1 cellular context compared by ENCODE assay signal in the genomic region with DNA sequence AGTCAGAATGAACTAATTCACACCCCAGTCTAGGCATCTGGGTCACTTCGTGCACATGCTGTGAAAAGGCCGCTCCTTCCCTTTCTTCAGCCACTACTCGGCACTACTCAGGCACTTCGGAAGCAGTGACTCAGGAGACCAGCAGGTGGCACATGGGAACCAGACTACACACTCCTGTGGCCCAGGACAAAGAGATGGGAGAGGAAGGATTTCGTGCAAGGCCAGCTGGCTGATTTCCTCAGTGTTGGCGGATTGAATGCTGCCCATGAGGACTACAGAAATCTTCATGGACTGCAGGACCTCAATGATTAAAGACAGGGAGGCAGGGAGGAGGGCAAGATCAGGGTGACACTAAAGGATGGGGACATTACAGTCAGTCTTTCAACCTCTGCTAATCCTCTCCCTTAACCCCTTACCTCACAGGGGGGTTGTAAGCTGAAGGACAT.
TF ChIP-seq lines count a peak whose summit lies in the region.

No MANE protein-coding gene starts in this region.

TF ChIP-seq in GM12878, 131 proteins besides CTCF, POLR2A, EP300 and RAD21 (continued from another document and continues in another):
- TF ChIP-seq, protein P1, sequence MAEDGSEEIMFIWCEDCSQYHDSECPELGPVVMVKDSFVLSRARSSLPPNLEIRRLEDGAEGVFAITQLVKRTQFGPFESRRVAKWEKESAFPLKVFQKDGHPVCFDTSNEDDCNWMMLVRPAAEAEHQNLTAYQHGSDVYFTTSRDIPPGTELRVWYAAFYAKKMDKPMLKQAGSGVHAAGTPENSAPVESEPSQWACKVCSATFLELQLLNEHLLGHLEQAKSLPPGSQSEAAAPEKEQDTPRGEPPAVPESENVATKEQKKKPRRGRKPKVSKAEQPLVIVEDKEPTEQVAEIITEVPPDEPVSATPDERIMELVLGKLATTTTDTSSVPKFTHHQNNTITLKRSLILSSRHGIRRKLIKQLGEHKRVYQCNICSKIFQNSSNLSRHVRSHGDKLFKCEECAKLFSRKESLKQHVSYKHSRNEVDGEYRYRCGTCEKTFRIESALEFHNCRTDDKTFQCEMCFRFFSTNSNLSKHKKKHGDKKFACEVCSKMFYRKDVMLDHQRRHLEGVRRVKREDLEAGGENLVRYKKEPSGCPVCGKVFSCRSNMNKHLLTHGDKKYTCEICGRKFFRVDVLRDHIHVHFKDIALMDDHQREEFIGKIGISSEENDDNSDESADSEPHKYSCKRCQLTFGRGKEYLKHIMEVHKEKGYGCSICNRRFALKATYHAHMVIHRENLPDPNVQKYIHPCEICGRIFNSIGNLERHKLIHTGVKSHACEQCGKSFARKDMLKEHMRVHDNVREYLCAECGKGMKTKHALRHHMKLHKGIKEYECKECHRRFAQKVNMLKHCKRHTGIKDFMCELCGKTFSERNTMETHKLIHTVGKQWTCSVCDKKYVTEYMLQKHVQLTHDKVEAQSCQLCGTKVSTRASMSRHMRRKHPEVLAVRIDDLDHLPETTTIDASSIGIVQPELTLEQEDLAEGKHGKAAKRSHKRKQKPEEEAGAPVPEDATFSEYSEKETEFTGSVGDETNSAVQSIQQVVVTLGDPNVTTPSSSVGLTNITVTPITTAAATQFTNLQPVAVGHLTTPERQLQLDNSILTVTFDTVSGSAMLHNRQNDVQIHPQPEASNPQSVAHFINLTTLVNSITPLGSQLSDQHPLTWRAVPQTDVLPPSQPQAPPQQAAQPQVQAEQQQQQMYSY (CRISPR knock-in tag; IDR thresholded peaks at IDR 0.05), result no peak
- TF ChIP-seq RELA (IDR thresholded peaks at IDR 0.05; ENCODE audit: borderline replicate concordance, partially characterized antibody) (peak; percentile 65), GATAD2B (conservative IDR thresholded peaks at IDR 0.05; ENCODE audit: low read depth) (peak; percentile 49; the same call in 1 of the 2 replicates), KDM1A (IDR thresholded peaks at IDR 0.05; ENCODE audit: borderline replicate concordance) (no peak), JUNB (IDR thresholded peaks at IDR 0.05) (no peak), CBX5 (IDR thresholded peaks at IDR 0.05; ENCODE audit: low read depth) (peak; percentile 71; the same call in 1 of the 2 replicates), POU2F2 (IDR thresholded peaks at IDR 0.05; ENCODE audit: borderline replicate concordance, low read depth, low read length) (peak; percentile 70; the same call in 1 of the 3 replicates), NRF1 (conservative IDR thresholded peaks at IDR 0.05; ENCODE audit: low read depth, low read length) (no peak), ZNF207 (IDR thresholded peaks at IDR 0.05; ENCODE audit: borderline replicate concordance) (no peak), ZBED1 (IDR thresholded peaks at IDR 0.05; ENCODE audit: borderline replicate concordance) (peak; percentile 39; the same call in 1 of the 2 replicates), PML (IDR thresholded peaks at IDR 0.05; ENCODE audit: low read length) (no peak), SPI1 (IDR thresholded peaks at IDR 0.05; ENCODE audit: borderline replicate concordance, insufficient read depth, low read depth, low read length) (peak; percentile 18; the same call in 1 of the 2 replicates), BCL11A (IDR thresholded peaks at IDR 0.05; ENCODE audit: low read depth, low read length) (0 out of 2 replicates have a peak, but pooled peaks have one; percentile 11), KAT2A (conservative IDR thresholded peaks at IDR 0.05; ENCODE audit: control insufficient read depth, low read depth, low read length) (no peak), FOXM1 (IDR thresholded peaks at IDR 0.05; ENCODE audit: low read depth, low read length) (peak; percentile 70), NFXL1 (IDR thresholded peaks at IDR 0.05; ENCODE audit: borderline replicate concordance) (no peak), IKZF2 (IDR thresholded peaks at IDR 0.05) (peak; percentile 78 to 83), CBX3 (IDR thresholded peaks at IDR 0.05; ENCODE audit: borderline replicate concordance, low read depth) (no peak), RAD51 (IDR thresholded peaks at IDR 0.05) (no peak), ZSCAN29 (IDR thresholded peaks at IDR 0.05) (no peak), MEF2A (IDR thresholded peaks at IDR 0.05; ENCODE audit: insufficient read depth, low read depth, low read length) (0 out of 2 replicates have a peak, but pooled peaks have one; percentile 53), EZH2 (IDR thresholded peaks at IDR 0.05; ENCODE audit: borderline replicate concordance, control insufficient read depth, low read depth, low read length) (no peak), WRNIP1 (IDR thresholded peaks at IDR 0.05; ENCODE audit: borderline replicate concordance, low read depth, low read length) (0 out of 2 replicates have a peak, but pooled peaks have one; percentile 56), ESRRA (IDR thresholded peaks at IDR 0.05; ENCODE audit: low read length) (no peak), CREB1 (IDR thresholded peaks at IDR 0.05; ENCODE audit: low read depth) (0 out of 2 replicates have a peak, but pooled peaks have one; percentile 31)
- TF ChIP-seq, protein P2, sequence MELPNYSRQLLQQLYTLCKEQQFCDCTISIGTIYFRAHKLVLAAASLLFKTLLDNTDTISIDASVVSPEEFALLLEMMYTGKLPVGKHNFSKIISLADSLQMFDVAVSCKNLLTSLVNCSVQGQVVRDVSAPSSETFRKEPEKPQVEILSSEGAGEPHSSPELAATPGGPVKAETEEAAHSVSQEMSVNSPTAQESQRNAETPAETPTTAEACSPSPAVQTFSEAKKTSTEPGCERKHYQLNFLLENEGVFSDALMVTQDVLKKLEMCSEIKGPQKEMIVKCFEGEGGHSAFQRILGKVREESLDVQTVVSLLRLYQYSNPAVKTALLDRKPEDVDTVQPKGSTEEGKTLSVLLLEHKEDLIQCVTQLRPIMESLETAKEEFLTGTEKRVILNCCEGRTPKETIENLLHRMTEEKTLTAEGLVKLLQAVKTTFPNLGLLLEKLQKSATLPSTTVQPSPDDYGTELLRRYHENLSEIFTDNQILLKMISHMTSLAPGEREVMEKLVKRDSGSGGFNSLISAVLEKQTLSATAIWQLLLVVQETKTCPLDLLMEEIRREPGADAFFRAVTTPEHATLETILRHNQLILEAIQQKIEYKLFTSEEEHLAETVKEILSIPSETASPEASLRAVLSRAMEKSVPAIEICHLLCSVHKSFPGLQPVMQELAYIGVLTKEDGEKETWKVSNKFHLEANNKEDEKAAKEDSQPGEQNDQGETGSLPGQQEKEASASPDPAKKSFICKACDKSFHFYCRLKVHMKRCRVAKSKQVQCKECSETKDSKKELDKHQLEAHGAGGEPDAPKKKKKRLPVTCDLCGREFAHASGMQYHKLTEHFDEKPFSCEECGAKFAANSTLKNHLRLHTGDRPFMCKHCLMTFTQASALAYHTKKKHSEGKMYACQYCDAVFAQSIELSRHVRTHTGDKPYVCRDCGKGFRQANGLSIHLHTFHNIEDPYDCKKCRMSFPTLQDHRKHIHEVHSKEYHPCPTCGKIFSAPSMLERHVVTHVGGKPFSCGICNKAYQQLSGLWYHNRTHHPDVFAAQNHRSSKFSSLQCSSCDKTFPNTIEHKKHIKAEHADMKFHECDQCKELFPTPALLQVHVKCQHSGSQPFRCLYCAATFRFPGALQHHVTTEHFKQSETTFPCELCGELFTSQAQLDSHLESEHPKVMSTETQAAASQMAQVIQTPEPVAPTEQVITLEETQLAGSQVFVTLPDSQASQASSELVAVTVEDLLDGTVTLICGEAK (IDR thresholded peaks at IDR 0.05; ENCODE audit: borderline replicate concordance), result no peak
- TF ChIP-seq, protein P3, sequence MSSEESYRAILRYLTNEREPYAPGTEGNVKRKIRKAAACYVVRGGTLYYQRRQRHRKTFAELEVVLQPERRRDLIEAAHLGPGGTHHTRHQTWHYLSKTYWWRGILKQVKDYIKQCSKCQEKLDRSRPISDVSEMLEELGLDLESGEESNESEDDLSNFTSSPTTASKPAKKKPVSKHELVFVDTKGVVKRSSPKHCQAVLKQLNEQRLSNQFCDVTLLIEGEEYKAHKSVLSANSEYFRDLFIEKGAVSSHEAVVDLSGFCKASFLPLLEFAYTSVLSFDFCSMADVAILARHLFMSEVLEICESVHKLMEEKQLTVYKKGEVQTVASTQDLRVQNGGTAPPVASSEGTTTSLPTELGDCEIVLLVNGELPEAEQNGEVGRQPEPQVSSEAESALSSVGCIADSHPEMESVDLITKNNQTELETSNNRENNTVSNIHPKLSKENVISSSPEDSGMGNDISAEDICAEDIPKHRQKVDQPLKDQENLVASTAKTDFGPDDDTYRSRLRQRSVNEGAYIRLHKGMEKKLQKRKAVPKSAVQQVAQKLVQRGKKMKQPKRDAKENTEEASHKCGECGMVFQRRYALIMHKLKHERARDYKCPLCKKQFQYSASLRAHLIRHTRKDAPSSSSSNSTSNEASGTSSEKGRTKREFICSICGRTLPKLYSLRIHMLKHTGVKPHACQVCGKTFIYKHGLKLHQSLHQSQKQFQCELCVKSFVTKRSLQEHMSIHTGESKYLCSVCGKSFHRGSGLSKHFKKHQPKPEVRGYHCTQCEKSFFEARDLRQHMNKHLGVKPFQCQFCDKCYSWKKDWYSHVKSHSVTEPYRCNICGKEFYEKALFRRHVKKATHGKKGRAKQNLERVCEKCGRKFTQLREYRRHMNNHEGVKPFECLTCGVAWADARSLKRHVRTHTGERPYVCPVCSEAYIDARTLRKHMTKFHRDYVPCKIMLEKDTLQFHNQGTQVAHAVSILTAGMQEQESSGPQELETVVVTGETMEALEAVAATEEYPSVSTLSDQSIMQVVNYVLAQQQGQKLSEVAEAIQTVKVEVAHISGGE (CRISPR knock-in tag; IDR thresholded peaks at IDR 0.05), result no peak
- TF ChIP-seq, protein P4, sequence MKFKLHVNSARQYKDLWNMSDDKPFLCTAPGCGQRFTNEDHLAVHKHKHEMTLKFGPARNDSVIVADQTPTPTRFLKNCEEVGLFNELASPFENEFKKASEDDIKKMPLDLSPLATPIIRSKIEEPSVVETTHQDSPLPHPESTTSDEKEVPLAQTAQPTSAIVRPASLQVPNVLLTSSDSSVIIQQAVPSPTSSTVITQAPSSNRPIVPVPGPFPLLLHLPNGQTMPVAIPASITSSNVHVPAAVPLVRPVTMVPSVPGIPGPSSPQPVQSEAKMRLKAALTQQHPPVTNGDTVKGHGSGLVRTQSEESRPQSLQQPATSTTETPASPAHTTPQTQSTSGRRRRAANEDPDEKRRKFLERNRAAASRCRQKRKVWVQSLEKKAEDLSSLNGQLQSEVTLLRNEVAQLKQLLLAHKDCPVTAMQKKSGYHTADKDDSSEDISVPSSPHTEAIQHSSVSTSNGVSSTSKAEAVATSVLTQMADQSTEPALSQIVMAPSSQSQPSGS (IDR thresholded peaks at IDR 0.05; ENCODE audit: low read length), result no peak
- TF ChIP-seq, protein P5, sequence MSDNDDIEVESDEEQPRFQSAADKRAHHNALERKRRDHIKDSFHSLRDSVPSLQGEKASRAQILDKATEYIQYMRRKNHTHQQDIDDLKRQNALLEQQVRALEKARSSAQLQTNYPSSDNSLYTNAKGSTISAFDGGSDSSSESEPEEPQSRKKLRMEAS (IDR thresholded peaks at IDR 0.05; ENCODE audit: low read depth, low read length), result no peak
- TF ChIP-seq, protein P6, sequence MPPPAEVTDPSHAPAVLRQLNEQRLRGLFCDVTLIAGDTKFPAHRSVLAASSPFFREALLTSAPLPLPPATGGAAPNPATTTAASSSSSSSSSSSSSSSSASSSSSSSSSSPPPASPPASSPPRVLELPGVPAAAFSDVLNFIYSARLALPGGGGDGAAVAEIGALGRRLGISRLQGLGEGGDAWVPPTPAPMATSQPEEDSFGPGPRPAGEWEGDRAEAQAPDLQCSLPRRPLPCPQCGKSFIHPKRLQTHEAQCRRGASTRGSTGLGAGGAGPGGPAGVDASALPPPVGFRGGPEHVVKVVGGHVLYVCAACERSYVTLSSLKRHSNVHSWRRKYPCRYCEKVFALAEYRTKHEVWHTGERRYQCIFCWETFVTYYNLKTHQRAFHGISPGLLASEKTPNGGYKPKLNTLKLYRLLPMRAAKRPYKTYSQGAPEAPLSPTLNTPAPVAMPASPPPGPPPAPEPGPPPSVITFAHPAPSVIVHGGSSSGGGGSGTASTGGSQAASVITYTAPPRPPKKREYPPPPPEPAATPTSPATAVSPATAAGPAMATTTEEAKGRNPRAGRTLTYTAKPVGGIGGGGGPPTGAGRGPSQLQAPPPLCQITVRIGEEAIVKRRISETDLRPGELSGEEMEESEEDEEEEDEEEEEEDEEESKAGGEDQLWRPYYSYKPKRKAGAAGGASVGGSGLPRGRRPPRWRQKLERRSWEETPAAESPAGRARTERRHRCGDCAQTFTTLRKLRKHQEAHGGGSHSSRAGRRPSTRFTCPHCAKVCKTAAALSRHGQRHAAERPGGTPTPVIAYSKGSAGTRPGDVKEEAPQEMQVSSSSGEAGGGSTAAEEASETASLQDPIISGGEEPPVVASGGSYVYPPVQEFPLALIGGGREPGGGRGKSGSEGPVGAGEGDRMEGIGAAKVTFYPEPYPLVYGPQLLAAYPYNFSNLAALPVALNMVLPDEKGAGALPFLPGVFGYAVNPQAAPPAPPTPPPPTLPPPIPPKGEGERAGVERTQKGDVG (CRISPR knock-in tag; IDR thresholded peaks at IDR 0.05), result no peak
- TF ChIP-seq, protein P7, sequence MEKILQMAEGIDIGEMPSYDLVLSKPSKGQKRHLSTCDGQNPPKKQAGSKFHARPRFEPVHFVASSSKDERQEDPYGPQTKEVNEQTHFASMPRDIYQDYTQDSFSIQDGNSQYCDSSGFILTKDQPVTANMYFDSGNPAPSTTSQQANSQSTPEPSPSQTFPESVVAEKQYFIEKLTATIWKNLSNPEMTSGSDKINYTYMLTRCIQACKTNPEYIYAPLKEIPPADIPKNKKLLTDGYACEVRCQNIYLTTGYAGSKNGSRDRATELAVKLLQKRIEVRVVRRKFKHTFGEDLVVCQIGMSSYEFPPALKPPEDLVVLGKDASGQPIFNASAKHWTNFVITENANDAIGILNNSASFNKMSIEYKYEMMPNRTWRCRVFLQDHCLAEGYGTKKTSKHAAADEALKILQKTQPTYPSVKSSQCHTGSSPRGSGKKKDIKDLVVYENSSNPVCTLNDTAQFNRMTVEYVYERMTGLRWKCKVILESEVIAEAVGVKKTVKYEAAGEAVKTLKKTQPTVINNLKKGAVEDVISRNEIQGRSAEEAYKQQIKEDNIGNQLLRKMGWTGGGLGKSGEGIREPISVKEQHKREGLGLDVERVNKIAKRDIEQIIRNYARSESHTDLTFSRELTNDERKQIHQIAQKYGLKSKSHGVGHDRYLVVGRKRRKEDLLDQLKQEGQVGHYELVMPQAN (conservative IDR thresholded peaks at IDR 0.05), result no peak
